Comparison of ENCODE assay signal across 7 cellular contexts in genomic region chr15:20343395-20344211, GRCh38.
A peak's percentile ranks its signal among the peaks of the same experiment; 100 is the strongest.
DNase-seq lines count a peak whose midpoint lies in the region; ATAC-seq and TF ChIP-seq lines count a peak whose summit lies in the region.
"Not testable (repeated sequence)": the region's sequence is repeated elsewhere in the genome, so short reads cannot be mapped to it uniquely, and the experiment has no call there.

No MANE protein-coding gene starts in this region.

- not testable (repeated sequence) for TF ChIP-seq POLR2A in prostate gland (IDR thresholded peaks at IDR 0.05); upper lobe of left lung (IDR thresholded peaks at IDR 0.05)

- ATAC-seq in upper lobe of left lung (ENCODE audit: low FRiP score in 2 of 2) = not testable (repeated sequence)

- H3K27me3 Mint-ChIP-seq in activated CD4-positive, alpha-beta memory T cell treated with anti-CD3 and anti-CD28 coated beads for 36 hours = not testable (repeated sequence)

- 84% methylated on average over 7 of the region's 10 CpGs for WGBS in prostate gland
- WGBS in upper lobe of left lung, 2 donors = 71 to 81% methylated on average over 5 to 10 of the region's 10 CpGs

- H3K4me3 ChIP-seq in H7 (ENCODE audit: insufficient read depth, low read depth, low read length); right atrium auricular region; prostate gland; upper lobe of left lung: not testable (repeated sequence)

- H3K27me3 ChIP-seq in H7 (ENCODE audit: control insufficient read depth, insufficient read depth, low read length); right atrium auricular region; prostate gland (replicated peaks; ENCODE audit: insufficient read depth); upper lobe of left lung: not testable (repeated sequence)

- POLR2A ChIA-PET in activated CD4-positive, alpha-beta memory T cell treated with anti-CD3 and anti-CD28 coated beads for 36 hours (lab: Charles Lee) = not testable (repeated sequence)

- TF ChIP-seq EP300 in upper lobe of left lung (IDR thresholded peaks at IDR 0.05) = not testable (repeated sequence)

- intact Hi-C loops in activated CD4-positive, alpha-beta memory T cell treated with anti-CD3 and anti-CD28 coated beads for 36 hours (cut with micrococcal nuclease); prostate gland (cut with DNase I): not testable (repeated sequence)

- not testable (repeated sequence) for H3K27ac Mint-ChIP-seq in activated CD4-positive, alpha-beta memory T cell treated with anti-CD3 and anti-CD28 coated beads for 36 hours

- not testable (repeated sequence) for H3K36me3 ChIP-seq in H7 (replicated peaks; ENCODE audit: control insufficient read depth, insufficient read depth, low read length); right atrium auricular region; prostate gland; upper lobe of left lung

- not testable (repeated sequence) for H3K4me3 Mint-ChIP-seq in activated CD4-positive, alpha-beta memory T cell treated with anti-CD3 and anti-CD28 coated beads for 36 hours

- not testable (repeated sequence) for H3K4me1 Mint-ChIP-seq in activated CD4-positive, alpha-beta memory T cell treated with anti-CD3 and anti-CD28 coated beads for 36 hours (ENCODE audit: low read depth)

- H3K4me1 ChIP-seq in right atrium auricular region; prostate gland (replicated peaks); upper lobe of left lung: not testable (repeated sequence)

- CTCF ChIA-PET in activated CD4-positive, alpha-beta memory T cell treated with anti-CD3 and anti-CD28 coated beads for 36 hours (lab: Charles Lee) = not testable (repeated sequence)

- TF ChIP-seq CTCF in right atrium auricular region (IDR thresholded peaks at IDR 0.05); prostate gland (IDR thresholded peaks at IDR 0.05); upper lobe of left lung (IDR thresholded peaks at IDR 0.05): not testable (repeated sequence)

- not testable (repeated sequence) for H3K27ac ChIP-seq in right atrium auricular region, prostate gland, upper lobe of left lung

- peak; percentile 20 for DNase-seq in H7
- peak; percentile 8 for DNase-seq in activated CD4-positive, alpha-beta memory T cell treated with anti-CD3 and anti-CD28 coated beads for 36 hours
- peak; percentile 45 for DNase-seq in ecto neural progenitor cell (ENCODE audit: low spot score)
- DNase-seq in right atrium auricular region (ENCODE audit: low spot score) = peak; percentile 58
- DNase-seq in mesenteric fat pad (ENCODE audit: low spot score) = peak; percentile 93
- DNase-seq in prostate gland (ENCODE audit: low spot score) = peak; percentile 5
- DNase-seq in upper lobe of left lung = peak; percentile 28 to 88

- not testable (repeated sequence) for H3K36me3 Mint-ChIP-seq in activated CD4-positive, alpha-beta memory T cell treated with anti-CD3 and anti-CD28 coated beads for 36 hours

- not testable (repeated sequence) for H3K9me3 Mint-ChIP-seq in activated CD4-positive, alpha-beta memory T cell treated with anti-CD3 and anti-CD28 coated beads for 36 hours

- H3K9me3 ChIP-seq in right atrium auricular region (peaks cover 0 to 11% of the 10 kb centered on the region in 2 donors), upper lobe of left lung (peaks cover 0 to 23% (median 0%) of the 10 kb centered on the region in 4 donors)
- H3K9me3 ChIP-seq in prostate gland = not testable (repeated sequence)

Comparison
In these comparisons a context has a peak if more than half of its experiments do, and no peak if none do; other contexts are left out.
1. DNase-seq: peak in every context shown above with its lines; median percentile 93 in mesenteric fat pad; 58 in right atrium auricular region; 58 in upper lobe of left lung; 45 in ecto neural progenitor cell; 20 in H7; 8 in activated CD4-positive, alpha-beta memory T cell treated with anti-CD3 and anti-CD28 coated beads for 36 hours; 5 in prostate gland.